Comparison of ENCODE assay signal across 11 cellular contexts in genomic region chr5:154829181-154829588, GRCh38. TPM values are rescaled to one million over a fixed set of nuclear protein-coding genes. Genes with fewer than 3 reads are reported as not detected.
A peak's percentile ranks its signal among the peaks of the same experiment; 100 is the strongest.
DNase-seq lines count a peak whose midpoint lies in the region; ATAC-seq, FAIRE-seq and TF ChIP-seq lines count a peak whose summit lies in the region.
"Had no signal": no experiment of that assay in that cellular context is flagged by ENCODE, and none has a peak within 500 bp of the region (broad histone marks: within the 10 kb centered on the region; RNA-seq: fewer than 3 reads in every experiment).

No MANE protein-coding gene starts in this region.

- intact Hi-C loops in K562 (cut with micrococcal nuclease) = no loop called here

- H3K27me3 ChIP-seq in SK-N-SH (ENCODE audit: insufficient read depth) (no peaks in the 10 kb centered on the region), K562 (ENCODE audit: control insufficient read depth in 2 of 2, insufficient read depth in 2 of 2, low read length in 2 of 2) (no peaks in the 10 kb centered on the region)
- H3K27me3 ChIP-seq: testis had no signal

- CTCF ChIA-PET in SK-N-SH (lab: Yijun Ruan, JAX) (interaction anchor here (0.6 to 2.0 kb wide), 4 partner anchors 10 to 48 kb away, joined by 3 to 6 read pairs (median 4); no protein-coding TSS in a partner anchor), K562 (lab: Yijun Ruan, JAX; ENCODE audit: low intra/inter-chr PET ratio) (no interaction called here)

- H3K4me3 Mint-ChIP-seq in naive thymus-derived CD8-positive, alpha-beta T cell = peak overlapping the region in 9 of 10 donors; percentile 25 to 76 (median 70)

- in situ Hi-C loops in K562 (cut with MboI) = no loop called here

- no peak overlapping the region for H3K27ac ChIP-seq in SK-N-SH (ENCODE audit: low read depth in 2 of 2, low read length in 1 of 2)
- H3K27ac ChIP-seq in KOPT-K1 (ENCODE audit: low read depth, low read length, poor library complexity, severe bottlenecking) = peak overlapping the region; percentile 11
- H3K27ac ChIP-seq in K562 (ENCODE audit: extremely low read depth, low read depth, low read length) = no peak overlapping the region; the same call in 2 of the 3 replicates
- H3K27ac ChIP-seq: testis had no signal

- no peak overlapping the region for H3K4me3 ChIP-seq in SK-N-SH (ENCODE audit: low read depth in 2 of 2, low read length in 1 of 2)
- no peak overlapping the region for H3K4me3 ChIP-seq in K562
- H3K4me3 ChIP-seq: testis had no signal

- H2AFZ ChIP-seq in SK-N-SH (ENCODE audit: low read depth) (no peak overlapping the region), K562 (ENCODE audit: low read depth, low read length) (no peak overlapping the region)

- H3K4me1 ChIP-seq in SK-N-SH (ENCODE audit: control insufficient read depth in 1 of 2, insufficient read depth in 2 of 2, low read depth in 1 of 2, low read length in 1 of 2) (no peaks in the 10 kb centered on the region; a peak in 1 of 4 replicates), K562 (replicated peaks in 1 of 2; ENCODE audit: control insufficient read depth in 2 of 2, insufficient read depth in 2 of 2, low read length in 2 of 2) (peaks cover 11 to 14% of the 10 kb centered on the region in 2 experiments; a peak in 4 of 5 replicates)
- H3K4me1 ChIP-seq: testis had no signal

- H3K9ac ChIP-seq in SK-N-SH (no peak overlapping the region), K562 (ENCODE audit: insufficient read depth in 1 of 2, low read depth in 2 of 2, low read length in 2 of 2) (no peak overlapping the region; a peak in 1 of 4 replicates)

- TF ChIP-seq RAD21 in SK-N-SH (IDR thresholded peaks at IDR 0.05; ENCODE audit: low read length) (0 out of 2 replicates have a peak, but pooled peaks have one; percentile 8), K562 (CRISPR knock-in tag; conservative IDR thresholded peaks at IDR 0.05 in 1 of 2, IDR thresholded peaks at IDR 0.05 in 1 of 2) (no peak)

- H3K9me3 Mint-ChIP-seq in naive thymus-derived CD8-positive, alpha-beta T cell = no peaks in the 10 kb centered on the region

- TF ChIP-seq POLR2A in K562 (conservative IDR thresholded peaks at IDR 0.05) (no peak), GM12892 (IDR thresholded peaks at IDR 0.05; ENCODE audit: low read depth, low read length) (no peak)

- H3K4me1 Mint-ChIP-seq in naive thymus-derived CD8-positive, alpha-beta T cell = peaks cover 18 to 38% (median 31%) of the 10 kb centered on the region in 4 donors

- ATAC-seq in SK-N-SH treated with all-trans-retinoic acid at 6 μM for 48 hours (no peak), K562 (peak; percentile 11; the same call in 2 of the 3 replicates), GM19328 (IDR thresholded peaks at IDR 0.05; ENCODE audit: unreplicated experiment) (no peak)
- ATAC-seq in naive thymus-derived CD8-positive, alpha-beta T cell = no peak

- TF ChIP-seq CTCF in SK-N-SH (IDR thresholded peaks at IDR 0.05) = no peak
- TF ChIP-seq CTCF in K562 (IDR thresholded peaks at IDR 0.05 in 2 of 3, conservative IDR thresholded peaks at IDR 0.05 in 1 of 3; ENCODE audit: insufficient read depth in 2 of 3, low read depth in 1 of 3, low read length in 3 of 3) = no peak

- BruUV-seq in K562 (replicated peaks; lab: Mats Ljungman, UMichigan) = no TSS peak

- no peaks in the 10 kb centered on the region for H3K9me2 ChIP-seq in SK-N-SH

- no peak for DNase-seq in SK-N-SH
- DNase-seq in K562 (ENCODE audit: extremely low read depth in 1 of 4, low spot score in 3 of 4) = peak in 1 of 4 experiments; percentile 3
- no peak for DNase-seq in naive thymus-derived CD8-positive, alpha-beta T cell
- no peak for DNase-seq in frontal cortex (ENCODE audit: low spot score in 2 of 2)
- no peak for DNase-seq in GM12892 (ENCODE audit: insufficient read length)
- DNase-seq: GF-D8, NCI-H1436 treated with DMSO at 0.1 percent for 48 hours, testis had no signal

- POLR2A ChIA-PET in SK-N-SH (lab: Yijun Ruan, JAX) (interaction anchor here (0.7 kb wide), 1 partner anchor 28 kb away, joined by 3 read pairs; no protein-coding TSS in a partner anchor), K562 (lab: Yijun Ruan, JAX) (interaction anchor here (1.2 kb wide), 2 partner anchors 11 to 25 kb away, joined by 3 to 5 read pairs; no protein-coding TSS in a partner anchor)
- POLR2A ChIA-PET in naive thymus-derived CD8-positive, alpha-beta T cell (lab: Charles Lee) = interaction anchor here (0.8 to 1.5 kb wide), 4 partner anchors 28 to 73 kb away, joined by 4 to 6 read pairs (median 4); partner anchors contain the start of gene CNOT8

- TF ChIP-seq EP300 in SK-N-SH (IDR thresholded peaks at IDR 0.05; ENCODE audit: borderline replicate concordance in 1 of 2, low read depth in 1 of 2, low read length in 1 of 2) (no peak), K562 (IDR thresholded peaks at IDR 0.05; ENCODE audit: low read length) (no peak)

- 79% methylated on average over 2 of the region's 2 CpGs for WGBS in SK-N-SH (ENCODE audit: low lambda C conversion rate)
- WGBS in K562 (ENCODE audit: insufficient coverage, low coverage, missing lambda C conversion rate) = 83% methylated on average over 2 of the region's 2 CpGs

- peaks cover 0 to 4% (median 1%) of the 10 kb centered on the region in 3 donors for H3K36me3 Mint-ChIP-seq in naive thymus-derived CD8-positive, alpha-beta T cell

- no peaks in the 10 kb centered on the region for H4K20me1 ChIP-seq in SK-N-SH (ENCODE audit: insufficient read depth)
- no peaks in the 10 kb centered on the region for H4K20me1 ChIP-seq in K562 (replicated peaks; ENCODE audit: control insufficient read depth, insufficient read depth, low read length)

- peaks cover 3% of the 10 kb centered on the region for H3F3A ChIP-seq in SK-N-SH (replicated peaks; ENCODE audit: insufficient read depth)

- H3K9me3 ChIP-seq in SK-N-SH (no peaks in the 10 kb centered on the region), KOPT-K1 (ENCODE audit: insufficient read depth, low read length, poor library complexity, severe bottlenecking) (no peaks in the 10 kb centered on the region), K562 (replicated peaks; ENCODE audit: control insufficient read depth, insufficient read depth, low read depth, low read length) (no peaks in the 10 kb centered on the region)
- H3K9me3 ChIP-seq: testis had no signal

- H3K36me3 ChIP-seq in SK-N-SH (replicated peaks in 1 of 2; ENCODE audit: control insufficient read depth in 1 of 2, insufficient read depth in 2 of 2, low read length in 1 of 2) = peaks cover 0 to 5% of the 10 kb centered on the region in 2 experiments
- H3K36me3 ChIP-seq in KOPT-K1 (ENCODE audit: insufficient read depth, low read length) = peaks cover 64% of the 10 kb centered on the region
- peaks cover 54% of the 10 kb centered on the region for H3K36me3 ChIP-seq in K562 (ENCODE audit: control insufficient read depth, insufficient read depth, low read length)

- peak overlapping the region; percentile 84 to 94 (median 88) for H3K27ac Mint-ChIP-seq in naive thymus-derived CD8-positive, alpha-beta T cell

- H3K27me3 Mint-ChIP-seq in naive thymus-derived CD8-positive, alpha-beta T cell = no peaks in the 10 kb centered on the region

- H3K4me2 ChIP-seq in SK-N-SH (no peak overlapping the region), K562 (ENCODE audit: insufficient read depth, low read length) (no peak overlapping the region)

- no peaks in the 10 kb centered on the region for H3K9me1 ChIP-seq in K562 (ENCODE audit: control insufficient read depth, insufficient read depth, low read length)

- H3K79me2 ChIP-seq in SK-N-SH (ENCODE audit: insufficient read depth) (no peaks in the 10 kb centered on the region), K562 (ENCODE audit: control insufficient read depth, insufficient read depth, low read length) (peaks cover 26% of the 10 kb centered on the region)

- FAIRE-seq in K562 (lab: Jason Lieb, UNC) (no peak), frontal cortex (lab: Jason Lieb, UNC) (no peak), GM12892 (lab: Jason Lieb, UNC) (no peak)

RNA-seq across cellular contexts. Expression of gene FAXDC2, which starts 21.2 kb away (rescaled TPM):
- 6.0 and 8.4 TPM in 2 replicates for polyA plus RNA-seq in SK-N-SH (2012; rRNA removed)
- polyA plus RNA-seq in SK-N-SH (2012; cell fraction: cytosol; rRNA removed) = 4.1 and 5.2 TPM in 2 replicates
- polyA plus RNA-seq in SK-N-SH (2012; cell fraction: nucleus; rRNA removed) = 5.5 and 9.9 TPM in 2 replicates
- total RNA-seq in K562 (2011; cell fraction: chromatin; rRNA removed; ENCODE audit: low replicate concordance) = 48.9 and 53.4 TPM in 2 replicates
- total RNA-seq in K562 (2011; cell fraction: nucleolus; rRNA removed) = 32.5 and 34.2 TPM in 2 replicates
- 47.6 and 48.8 TPM in 2 replicates for total RNA-seq in K562 (2011; cell fraction: nucleoplasm; rRNA removed)
- total RNA-seq in K562 (2014; rRNA removed) = 9.8 and 12.1 TPM in 2 replicates
- 14.3 and 16.2 TPM in 2 replicates for total RNA-seq in K562 (2014; rRNA removed; fragmentation: Illumina TruSeq; extraction: Trizol)
- total RNA-seq in K562 (2015; rRNA removed; fragmentation: Illumina TruSeq; extraction: Trizol) = 6.2 and 7.4 TPM in 2 replicates
- total RNA-seq in K562 (2021) = 12.0 and 13.1 TPM in 2 replicates
- polyA plus RNA-seq in K562 (2011; rRNA removed) = 21.4 and 24.0 TPM in 2 replicates
- 28.0 and 29.5 TPM in 2 replicates for polyA plus RNA-seq in K562 (2011; cell fraction: cytosol; rRNA removed)
- polyA plus RNA-seq in K562 (2011; cell fraction: nucleus; rRNA removed) = 39.8 and 42.0 TPM in 2 replicates
- 14.7 and 16.6 TPM in 2 replicates for polyA plus RNA-seq in K562 (2012)
- polyA plus RNA-seq in K562 (2014; fragmentation: Illumina TruSeq; extraction: Trizol) = 23.7 and 30.0 TPM in 2 replicates
- 1 to 10 TPM; 2.4 to 3.5 TPM for polyA plus RNA-seq in K562 (2014; fragmentation: Nextera tagmentation; extraction: Ambion mirVana)
- polyA plus RNA-seq in K562 (2014; rRNA removed) = 9.9 and 13.8 TPM in 2 replicates
- 25.9 and 26.6 TPM in 2 replicates for polyA minus RNA-seq in K562 (2011; rRNA and poly(A)+ RNA removed)
- polyA minus RNA-seq in K562 (2011; cell fraction: cytosol; rRNA and poly(A)+ RNA removed) = 15.1 and 17.7 TPM in 2 replicates
- 12.1 and 15.7 TPM in 2 replicates for polyA minus RNA-seq in K562 (2011; cell fraction: nucleus; rRNA and poly(A)+ RNA removed)
- total RNA-seq in naive thymus-derived CD8-positive, alpha-beta T cell = under 1 TPM; 0.22 to 0.86 TPM
- under 1 TPM in 2 of 3 donors, not detected in 1; 0.34 to 0.67 TPM for polyA plus RNA-seq in naive thymus-derived CD8-positive, alpha-beta T cell
- total RNA-seq in frontal cortex = 2.4 TPM
- polyA plus RNA-seq in GM12892 (2012; ENCODE audit: missing spikeins) = 1.6 TPM

RNA-seq across cellular contexts. Expression of gene CNOT8, which starts 29.2 kb away (rescaled TPM):
- polyA plus RNA-seq in SK-N-SH (2012; rRNA removed) = 45.3 and 51.5 TPM in 2 replicates
- 48.2 and 52.3 TPM in 2 replicates for polyA plus RNA-seq in SK-N-SH (2012; cell fraction: cytosol; rRNA removed)
- 36.9 and 44.6 TPM in 2 replicates for polyA plus RNA-seq in SK-N-SH (2012; cell fraction: nucleus; rRNA removed)
- 33.1 and 62.7 TPM in 2 replicates for total RNA-seq in K562 (2011; cell fraction: chromatin; rRNA removed; ENCODE audit: low replicate concordance)
- total RNA-seq in K562 (2011; cell fraction: nucleolus; rRNA removed) = 21.3 and 25.4 TPM in 2 replicates
- total RNA-seq in K562 (2011; cell fraction: nucleoplasm; rRNA removed) = 30.8 and 33.4 TPM in 2 replicates
- total RNA-seq in K562 (2014; rRNA removed) = 52.6 and 55.4 TPM in 2 replicates
- 53.6 and 64.3 TPM in 2 replicates for total RNA-seq in K562 (2014; rRNA removed; fragmentation: Illumina TruSeq; extraction: Trizol)
- total RNA-seq in K562 (2015; rRNA removed; fragmentation: Illumina TruSeq; extraction: Trizol) = 40.2 and 42.0 TPM in 2 replicates
- total RNA-seq in K562 (2021) = 47.7 and 51.8 TPM in 2 replicates
- 67.7 and 68.9 TPM in 2 replicates for polyA plus RNA-seq in K562 (2011; rRNA removed)
- 39.2 and 66.3 TPM in 2 replicates for polyA plus RNA-seq in K562 (2011; cell fraction: cytosol; rRNA removed)
- polyA plus RNA-seq in K562 (2011; cell fraction: nucleus; rRNA removed) = 28.0 and 43.7 TPM in 2 replicates
- 37.9 and 38.1 TPM in 2 replicates for polyA plus RNA-seq in K562 (2012)
- polyA plus RNA-seq in K562 (2014; fragmentation: Illumina TruSeq; extraction: Trizol) = 56.6 and 60.5 TPM in 2 replicates
- 10 to 100 TPM; 15.2 to 17.5 TPM for polyA plus RNA-seq in K562 (2014; fragmentation: Nextera tagmentation; extraction: Ambion mirVana)
- 49.7 and 52.1 TPM in 2 replicates for polyA plus RNA-seq in K562 (2014; rRNA removed)
- 83.4 and 86.5 TPM in 2 replicates for polyA minus RNA-seq in K562 (2011; rRNA and poly(A)+ RNA removed)
- 24.7 and 34.5 TPM in 2 replicates for polyA minus RNA-seq in K562 (2011; cell fraction: cytosol; rRNA and poly(A)+ RNA removed)
- polyA minus RNA-seq in K562 (2011; cell fraction: nucleus; rRNA and poly(A)+ RNA removed) = 10.9 and 20.1 TPM in 2 replicates
- total RNA-seq in naive thymus-derived CD8-positive, alpha-beta T cell = 100 to 1,000 TPM; 112 to 116 TPM
- 100 to 1,000 TPM; 134 to 157 (median 153) TPM for polyA plus RNA-seq in naive thymus-derived CD8-positive, alpha-beta T cell
- 118 TPM for total RNA-seq in frontal cortex
- 36.6 TPM for polyA plus RNA-seq in GM12892 (2012; ENCODE audit: missing spikeins)

Comparison
In these comparisons a context has a peak if more than half of its experiments do, and no peak if none do; other contexts are left out.
1. Of the 27 proteins assayed by ChIP-seq in both K562 and SK-N-SH: peak only in K562: none; only in SK-N-SH: RAD21; in both: none; in neither: 26.